ENCODE assay signal across 10 cellular contexts in genomic region chr15:58951388-58952060, GRCh38. TPM values are rescaled to one million over a fixed set of nuclear protein-coding genes. Genes with fewer than 3 reads are reported as not detected.
DNase-seq lines count a peak whose midpoint lies in the region; ATAC-seq and TF ChIP-seq lines count a peak whose summit lies in the region.
"Had no signal": no experiment of that assay in that cellular context is flagged by ENCODE, and none has a peak within 500 bp of the region (broad histone marks: within the 10 kb centered on the region; RNA-seq: fewer than 3 reads in every experiment).

No MANE protein-coding gene starts in this region.

- dilution Hi-C loops in mammary epithelial cell (cut with HindIII; ENCODE audit: low sequenced_read_pairs) = no loop called here

- intact Hi-C loops in mammary epithelial cell (cut with micrococcal nuclease) (no loop called here), testis (cut with DNase I; ENCODE audit: low total_unique reads) (no loop called here)

- no peak for TF ChIP-seq POLR2A in testis (IDR thresholded peaks at IDR 0.05)

- CTCF ChIA-PET in mammary epithelial cell (lab: Charles Lee; ENCODE audit: low non-redundant PET) = no interaction called here

- H2AFZ ChIP-seq in mammary epithelial cell (ENCODE audit: low read depth, low read length) = no peak overlapping the region

- H3K4me3 ChIP-seq in mammary epithelial cell (replicated peaks in 1 of 3; ENCODE audit: insufficient read depth in 1 of 3, low read depth in 2 of 3, low read length in 3 of 3) = no peak overlapping the region
- H3K4me3 ChIP-seq in testis = no peak overlapping the region

- ATAC-seq in omental fat pad (ENCODE audit: low FRiP score) = peak; percentile 86
- ATAC-seq in GM19351 (IDR thresholded peaks at IDR 0.05; ENCODE audit: unreplicated experiment) = no peak

- H3K4me2 ChIP-seq in mammary epithelial cell (ENCODE audit: insufficient read depth, low read depth, low read length) = peak overlapping the region; percentile 43

- H3K27ac ChIP-seq in mammary epithelial cell (ENCODE audit: insufficient read depth, low read depth, low read length) (no peak overlapping the region), testis (no peak overlapping the region)

- DNase-seq in D341Med (ENCODE audit: low spot score) (peak; percentile 37), NCI-H1105 (lab: John Stamatoyannopoulos, UW) (peak; percentile 75), mammary epithelial cell (peak; percentile 78), omental fat pad (ENCODE audit: low spot score) (no peak), SHP77 treated with DMSO at 0.1 percent for 48 hours (lab: John Stamatoyannopoulos, UW) (no peak), NCI-H1930 (lab: John Stamatoyannopoulos, UW) (no peak), testis (no peak)
- DNase-seq: activated naive CD4-positive, alpha-beta T cell; NCI-H1694 had no signal

- H3K27me3 ChIP-seq in mammary epithelial cell (ENCODE audit: insufficient read depth, low read length) (no peaks in the 10 kb centered on the region), testis (no peaks in the 10 kb centered on the region)

- H3K4me1 ChIP-seq in mammary epithelial cell (ENCODE audit: insufficient read depth, low read length) = peaks cover 22% of the 10 kb centered on the region
- no peaks in the 10 kb centered on the region for H3K4me1 ChIP-seq in testis

- in situ Hi-C loops in mammary epithelial cell (cut with MboI; ENCODE audit: low sequenced_read_pairs in 2 of 2) = loop anchor here in 1 of 2 donors (25.0 kb wide), 1 partner anchor 686 kb away; no protein-coding TSS in a partner anchor

- H3K36me3 ChIP-seq in mammary epithelial cell (ENCODE audit: insufficient read depth, low read length) = no peaks in the 10 kb centered on the region
- H3K36me3 ChIP-seq in testis (ENCODE audit: low read depth, missing control alignments) = no peaks in the 10 kb centered on the region

- TF ChIP-seq CTCF in mammary epithelial cell (conservative IDR thresholded peaks at IDR 0.05 in 1 of 2, IDR thresholded peaks at IDR 0.05 in 1 of 2; ENCODE audit: extremely low read depth in 1 of 2, insufficient read depth in 1 of 2, low read depth in 1 of 2, low read length in 2 of 2) = no peak
- TF ChIP-seq CTCF in omental fat pad (IDR thresholded peaks at IDR 0.05) = no peak
- TF ChIP-seq CTCF in testis (IDR thresholded peaks at IDR 0.05) = no peak

- WGBS in mammary epithelial cell (ENCODE audit: low coverage, missing lambda C conversion rate) = 45% methylated on average over 5 of the region's 5 CpGs
- 61 to 68% methylated on average over 5 of the region's 5 CpGs for WGBS in testis, 2 donors

- H3K79me2 ChIP-seq in mammary epithelial cell (ENCODE audit: insufficient read depth, low read length) = no peaks in the 10 kb centered on the region

- H4K20me1 ChIP-seq in mammary epithelial cell (ENCODE audit: insufficient read depth, low read length) = no peaks in the 10 kb centered on the region

- BruUV-seq in mammary epithelial cell (replicated peaks; lab: Mats Ljungman, UMichigan) = no TSS peak

- H3K9me3 ChIP-seq in mammary epithelial cell (replicated peaks; ENCODE audit: insufficient read depth, low read length) (no peaks in the 10 kb centered on the region), testis (no peaks in the 10 kb centered on the region)

- no peak overlapping the region for H3K9ac ChIP-seq in mammary epithelial cell (ENCODE audit: insufficient read depth, low read length)

RNA-seq across cellular contexts. Expression of gene SLTM, which starts 18.0 kb away (rescaled TPM):
- total RNA-seq in mammary epithelial cell = 10 to 100 TPM; 46.5 to 69.1 TPM
- polyA plus RNA-seq in mammary epithelial cell = 16.2 TPM
- 26.2 TPM for polyA minus RNA-seq in mammary epithelial cell
- 100 to 1,000 TPM in 3 of 4 donors, 10 to 100 TPM in 1; 95.9 to 157 (median 123) TPM for total RNA-seq in omental fat pad
- 100 to 1,000 TPM in 1 of 2 donors, 10 to 100 TPM in 1; 92.7 to 116 TPM for total RNA-seq in testis
- polyA plus RNA-seq in testis (ENCODE audit: insufficient read depth, low read depth, low replicate concordance) = 29.7 TPM

RNA-seq across cellular contexts. Expression of gene RNF111, which starts 35.9 kb away (rescaled TPM):
- total RNA-seq in mammary epithelial cell = 10 to 100 TPM; 22.0 to 30.7 TPM
- polyA plus RNA-seq in mammary epithelial cell = 17.2 TPM
- 93.1 TPM for polyA minus RNA-seq in mammary epithelial cell
- 10 to 100 TPM; 15.4 to 28.7 (median 24.1) TPM for total RNA-seq in omental fat pad
- 10 to 100 TPM; 26.8 to 32.8 TPM for total RNA-seq in testis
- polyA plus RNA-seq in testis (ENCODE audit: insufficient read depth, low read depth, low replicate concordance) = 23.1 TPM

Comparison
In these comparisons a context has a peak if more than half of its experiments do, and no peak if none do; other contexts are left out.
1. DNase-seq: peak in D341Med (single experiment), NCI-H1105 (single experiment) and mammary epithelial cell (single experiment); none in omental fat pad (single experiment), SHP77 treated with DMSO at 0.1 percent for 48 hours (single experiment), NCI-H1930 (0 of 2) and testis (single experiment).